Comparison of ENCODE assay signal across 8 cellular contexts in genomic region chr20:3766832-3767433, GRCh38. TPM values are rescaled to one million over a fixed set of nuclear protein-coding genes. Genes with fewer than 3 reads are reported as not detected.
DNase-seq lines count a peak whose midpoint lies in the region; ATAC-seq, FAIRE-seq and TF ChIP-seq lines count a peak whose summit lies in the region.

No MANE protein-coding gene starts in this region.

- FAIRE-seq in pancreas (lab: Jason Lieb, UNC), result no peak

- POLR2A ChIA-PET in RWPE1 (lab: Yijun Ruan, JAX; ENCODE audit: low non-redundant PET), result interaction anchor here (0.6 to 1.1 kb wide), 3 partner anchors 10 to 19 kb away, joined by 3 to 5 read pairs (median 4); no protein-coding TSS in a partner anchor
- POLR2A ChIA-PET in GM10248 (lab: Yijun Ruan, JAX), result interaction anchor here (1.0 to 1.4 kb wide), 2 partner anchors 12 to 15 kb away, joined by 4 to 6 read pairs; partner anchors contain the start of gene SPEF1

- WGBS in pancreas, 2 donors, result 15 to 16% methylated on average over 23 to 27 of the region's 27 CpGs

- peak; percentile 4 for DNase-seq in NCI-H1105 treated with DMSO at 0.1 percent for 48 hours (lab: John Stamatoyannopoulos, UW)
- DNase-seq in NCI-H1105 (lab: John Stamatoyannopoulos, UW), result no peak
- DNase-seq in RWPE1 (ENCODE audit: low spot score), result no peak
- peak; percentile 84 to 86 for DNase-seq in erythroblast (lab: John Stamatoyannopoulos, UW)
- DNase-seq in pancreas, result peak in 1 of 6 donors; percentile 75
- DNase-seq in GM10248 (ENCODE audit: extremely low spot score), result no peak
- DNase-seq in amygdala (lab: John Stamatoyannopoulos, UW), result no peak

- peak overlapping the region; percentile 48 to 77 (median 59) for H3K4me3 ChIP-seq in pancreas

- no peaks in the 10 kb centered on the region for H3K9me3 ChIP-seq in pancreas

- no peak for TF ChIP-seq POLR2A in erythroblast (IDR thresholded peaks at IDR 0.05; ENCODE audit: low read length)

- peak overlapping the region; percentile 90 for H3K27ac ChIP-seq in RWPE1
- H3K27ac ChIP-seq in pancreas, result no peak overlapping the region

- ATAC-seq in pancreas (no peak), GM19351 (IDR thresholded peaks at IDR 0.05; ENCODE audit: unreplicated experiment) (no peak)

- TF ChIP-seq CTCF in RWPE1 (conservative IDR thresholded peaks at IDR 0.05; ENCODE audit: low read depth) (no peak), pancreas (IDR thresholded peaks at IDR 0.05) (no peak), GM10248 (IDR thresholded peaks at IDR 0.05; ENCODE audit: control extremely low read depth, extremely low read depth, low read depth, missing control alignments) (no peak)

- intact Hi-C loops in pancreas (cut with DNase I), result no loop called here

- H3K27me3 ChIP-seq in pancreas, result no peaks in the 10 kb centered on the region

- H3K36me3 ChIP-seq in pancreas, result no peaks in the 10 kb centered on the region

- CTCF ChIA-PET in RWPE1 (lab: Yijun Ruan, JAX) (interaction anchor here (0.5 to 2.4 kb wide), 7 partner anchors 9 to 425 kb away, joined by 3 to 10 read pairs (median 4); no protein-coding TSS in a partner anchor), GM10248 (lab: Yijun Ruan, JAX) (interaction anchor here (0.9 to 8.0 kb wide), 11 partner anchors 11 to 402 kb away, joined by 3 to 60 read pairs (median 11); partner anchors contain the start of genes AP5S1, CENPB and SPEF1)

- peaks cover 0 to 10% (median 8%) of the 10 kb centered on the region in 3 donors for H3K4me1 ChIP-seq in pancreas

RNA-seq across cellular contexts. Expression of gene ADISSP, which starts 0.6 kb away (rescaled TPM):
- 10 to 100 TPM in 3 of 6 donors, 1 to 10 TPM in 3; 5.0 to 13.0 (median 10.0) TPM for total RNA-seq in pancreas
- 10 to 100 TPM; 14.2 to 16.0 TPM for polyA plus RNA-seq in pancreas

RNA-seq across cellular contexts. Expression of gene SPEF1, which starts 14.3 kb away (rescaled TPM):
- under 1 TPM; 0.20 to 0.55 (median 0.40) TPM for total RNA-seq in pancreas
- 1 to 10 TPM; 1.7 TPM for polyA plus RNA-seq in pancreas

RNA-seq across cellular contexts. Expression of gene CENPB, which starts 19.6 kb away (rescaled TPM):
- total RNA-seq in pancreas, result 10 to 100 TPM; 30.2 to 46.5 (median 39.3) TPM
- polyA plus RNA-seq in pancreas, result 10 to 100 TPM; 34.0 to 44.2 TPM

RNA-seq across cellular contexts. Expression of gene CDC25B, which starts 29.2 kb away (rescaled TPM):
- 10 to 100 TPM in 2 of 6 donors, 1 to 10 TPM in 4; 3.7 to 13.5 (median 5.0) TPM for total RNA-seq in pancreas
- polyA plus RNA-seq in pancreas, result 10 to 100 TPM; 24.4 to 28.8 TPM

RNA-seq across cellular contexts. Expression of gene HSPA12B, which starts 34.4 kb away (rescaled TPM):
- 1 to 10 TPM in 5 of 6 donors, under 1 TPM in 1; 0.55 to 3.1 (median 1.3) TPM for total RNA-seq in pancreas
- polyA plus RNA-seq in pancreas, result 1 to 10 TPM; 4.0 to 6.0 TPM

Comparison
In these comparisons a context has a peak if more than half of its experiments do, and no peak if none do; other contexts are left out.
1. DNase-seq: peak in NCI-H1105 treated with DMSO at 0.1 percent for 48 hours (single experiment) and erythroblast (2 of 2); none in NCI-H1105 (single experiment), RWPE1 (single experiment), GM10248 (single experiment) and amygdala (0 of 56).